19 cellular contexts compared by ENCODE assay signal in the genomic region with DNA sequence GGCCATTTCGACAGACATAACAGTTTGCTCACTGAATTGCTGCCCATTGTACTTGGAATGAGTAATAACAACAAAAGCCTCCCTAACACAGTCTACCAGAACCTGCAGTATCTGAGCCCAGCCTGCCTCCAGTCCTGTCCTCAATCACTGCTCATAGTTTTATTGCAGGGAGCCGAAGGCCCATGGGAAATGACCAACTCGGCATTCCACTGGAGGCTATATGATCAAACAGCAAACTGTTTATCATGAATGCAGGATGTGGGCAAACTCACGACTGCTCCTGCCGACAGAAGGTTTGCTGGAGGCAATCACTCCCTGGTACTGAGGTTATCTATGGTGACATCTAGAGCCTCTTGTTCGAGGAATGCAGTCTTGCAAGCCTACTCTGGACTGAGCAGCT. TPM values are rescaled to one million over a fixed set of nuclear protein-coding genes. Genes with fewer than 3 reads are reported as not detected.
DNase-seq lines count a peak whose midpoint lies in the region; TF ChIP-seq lines count a peak whose summit lies in the region.
"Had no signal": no experiment of that assay in that cellular context is flagged by ENCODE, and none has a peak within 500 bp of the region (broad histone marks: within the 10 kb centered on the region; RNA-seq: fewer than 3 reads in every experiment).

No MANE protein-coding gene starts in this region.

- TF ChIP-seq CTCF in mammary epithelial cell (conservative IDR thresholded peaks at IDR 0.05 in 1 of 2, IDR thresholded peaks at IDR 0.05 in 1 of 2; ENCODE audit: extremely low read depth in 1 of 2, insufficient read depth in 1 of 2, low read depth in 1 of 2, low read length in 2 of 2) (no peak), breast epithelium (IDR thresholded peaks at IDR 0.05) (no peak), hepatocyte (IDR thresholded peaks at IDR 0.05; ENCODE audit: poor library complexity) (no peak), type B pancreatic cell (conservative IDR thresholded peaks at IDR 0.05) (no peak)

- H3K9me3 ChIP-seq in mammary epithelial cell (replicated peaks; ENCODE audit: insufficient read depth, low read length) (no peaks in the 10 kb centered on the region), breast epithelium (peaks cover 0 to 7% of the 10 kb centered on the region in 2 donors), hepatocyte (ENCODE audit: low read depth) (peaks cover 4% of the 10 kb centered on the region)

- no peak overlapping the region for H3K9ac ChIP-seq in mammary epithelial cell (ENCODE audit: insufficient read depth, low read length)
- H3K9ac ChIP-seq: KMS-11, parathyroid adenoma had no signal

- dilution Hi-C loops in mammary epithelial cell (cut with HindIII; ENCODE audit: low sequenced_read_pairs): loop anchor here (5.0 kb wide), 1 partner anchor 93 kb away; no protein-coding TSS in a partner anchor

- intact Hi-C loops in mammary epithelial cell (cut with micrococcal nuclease): no loop called here
- intact Hi-C loops in breast epithelium (cut with DNase I; ENCODE audit: low total_unique reads): no loop called here

- whole genome bisulfite sequencing in mammary epithelial cell (ENCODE audit: low coverage, missing lambda C conversion rate): 25% methylated on average over 6 of the region's 6 CpGs
- 12% methylated on average over 6 of the region's 6 CpGs for WGBS in hepatocyte (ENCODE audit: low lambda C conversion rate, missing lambda C conversion rate)

- in situ Hi-C loops in mammary epithelial cell (cut with MboI; ENCODE audit: low sequenced_read_pairs in 2 of 2): no loop called here

- H3K27ac ChIP-seq in mammary epithelial cell (ENCODE audit: insufficient read depth, low read depth, low read length) (no peak overlapping the region), breast epithelium (peak overlapping the region in 1 of 2 donors; percentile 26), hepatocyte (peak overlapping the region; percentile 73)
- H3K27ac ChIP-seq: 22Rv1, heart left ventricle, KMS-11, parathyroid adenoma had no signal

- H3K4me2 ChIP-seq in mammary epithelial cell (ENCODE audit: insufficient read depth, low read depth, low read length) (peak overlapping the region; percentile 0), hepatocyte (peak overlapping the region; percentile 12)
- H3K4me2 ChIP-seq: KMS-11 had no signal

- no peaks in the 10 kb centered on the region for H3K27me3 ChIP-seq in mammary epithelial cell (ENCODE audit: insufficient read depth, low read length)
- no peaks in the 10 kb centered on the region for H3K27me3 ChIP-seq in breast epithelium
- H3K27me3 ChIP-seq in hepatocyte: no peaks in the 10 kb centered on the region
- H3K27me3 ChIP-seq: heart left ventricle, tibial nerve had no signal

- CTCF ChIA-PET in mammary epithelial cell (lab: Charles Lee; ENCODE audit: low non-redundant PET): no interaction called here

- H3K79me2 ChIP-seq in mammary epithelial cell (ENCODE audit: insufficient read depth, low read length): no peaks in the 10 kb centered on the region
- no peaks in the 10 kb centered on the region for H3K79me2 ChIP-seq in hepatocyte
- H3K79me2 ChIP-seq: parathyroid adenoma had no signal

- peaks cover 6% of the 10 kb centered on the region for H3K9me3 Mint-ChIP-seq in type B pancreatic cell

- H3K4me3 ChIP-seq in mammary epithelial cell (replicated peaks in 1 of 3; ENCODE audit: insufficient read depth in 1 of 3, low read depth in 2 of 3, low read length in 3 of 3): no peak overlapping the region
- H3K4me3 ChIP-seq in breast epithelium: no peak overlapping the region
- H3K4me3 ChIP-seq in hepatocyte: no peak overlapping the region
- H3K4me3 ChIP-seq: heart left ventricle, tibial nerve had no signal

- H4K20me1 ChIP-seq in mammary epithelial cell (ENCODE audit: insufficient read depth, low read length) (no peaks in the 10 kb centered on the region), hepatocyte (ENCODE audit: insufficient read depth, poor library complexity, severe bottlenecking) (no peaks in the 10 kb centered on the region)

- peaks cover 21% of the 10 kb centered on the region for H3K4me1 ChIP-seq in mammary epithelial cell (ENCODE audit: insufficient read depth, low read length)
- no peaks in the 10 kb centered on the region for H3K4me1 ChIP-seq in breast epithelium
- peaks cover 54% of the 10 kb centered on the region for H3K4me1 ChIP-seq in hepatocyte (ENCODE audit: insufficient read depth)
- H3K4me1 ChIP-seq: parathyroid adenoma had no signal

- H2AFZ ChIP-seq in mammary epithelial cell (ENCODE audit: low read depth, low read length) (peak overlapping the region; percentile 24), hepatocyte (no peak overlapping the region)
- H2AFZ ChIP-seq: parathyroid adenoma had no signal

- H3K9me2 ChIP-seq in hepatocyte (replicated peaks; ENCODE audit: insufficient read depth): no peaks in the 10 kb centered on the region

- H3K27ac Mint-ChIP-seq in type B pancreatic cell: peak overlapping the region; percentile 78
- H3K27ac Mint-ChIP-seq: activated CD4-positive, alpha-beta memory T cell treated with anti-CD3 and anti-CD28 coated beads, Interleukin-2, amount 10 ng/mL, durations not matched to agents 7 days and 5 days; activated naive CD8-positive, alpha-beta T cell treated with anti-CD3 and anti-CD28 coated beads, Interleukin-2, amount 50 U/mL, for 24 hours; stimulated activated memory B cell treated with anti-CD40 and anti-IgM and Interleukin-4, amounts not matched to agents 10 μg/mL and 1 μg/mL and 100 μg/mL, for 72 hours had no signal

- TF ChIP-seq POLR2A in breast epithelium (IDR thresholded peaks at IDR 0.05): no peak

- BruUV-seq in mammary epithelial cell (replicated peaks; lab: Mats Ljungman, UMichigan): no TSS peak

- H3K4me3 Mint-ChIP-seq in type B pancreatic cell: peak overlapping the region; percentile 43
- H3K4me3 Mint-ChIP-seq: activated CD4-positive, alpha-beta memory T cell treated with anti-CD3 and anti-CD28 coated beads, Interleukin-2, amount 10 ng/mL, durations not matched to agents 7 days and 5 days; activated naive CD8-positive, alpha-beta T cell treated with anti-CD3 and anti-CD28 coated beads, Interleukin-2, amount 50 U/mL, for 24 hours; stimulated activated memory B cell treated with anti-CD40 and anti-IgM and Interleukin-4, amounts not matched to agents 10 μg/mL and 1 μg/mL and 100 μg/mL, for 72 hours had no signal

- H3K36me3 ChIP-seq in mammary epithelial cell (ENCODE audit: insufficient read depth, low read length): no peaks in the 10 kb centered on the region
- no peaks in the 10 kb centered on the region for H3K36me3 ChIP-seq in breast epithelium
- H3K36me3 ChIP-seq in hepatocyte (replicated peaks; ENCODE audit: insufficient read depth, low read depth): no peaks in the 10 kb centered on the region
- H3K36me3 ChIP-seq: heart left ventricle, tibial nerve had no signal

- DNase-seq in mammary epithelial cell: peak; percentile 71
- no peak for DNase-seq in breast epithelium (ENCODE audit: low spot score in 2 of 2)
- DNase-seq in amniotic epithelial cell (ENCODE audit: low read depth): peak; percentile 86
- DNase-seq in hepatocyte (ENCODE audit: low spot score): no peak
- no peak for DNase-seq in type B pancreatic cell (ENCODE audit: extremely low spot score, unreplicated experiment)
- no peak for DNase-seq in NCI-H2227 treated with DMSO at 0.1 percent for 48 hours (lab: John Stamatoyannopoulos, UW)
- no peak for DNase-seq in NCI-H2107 treated with DMSO at 0.1 percent for 48 hours (lab: John Stamatoyannopoulos, UW; ENCODE audit: unreplicated experiment)
- DNase-seq in NCI-H1105 (lab: John Stamatoyannopoulos, UW): no peak
- DNase-seq: activated CD4-positive, alpha-beta memory T cell treated with anti-CD3 and anti-CD28 coated beads, Interleukin-2, amount 10 ng/mL, durations not matched to agents 7 days and 5 days; activated naive CD8-positive, alpha-beta T cell treated with anti-CD3 and anti-CD28 coated beads, Interleukin-2, amount 50 U/mL, for 24 hours; DMS79 treated with DMSO at 0.1 percent for 48 hours; heart left ventricle; small intestine had no signal

- H3K36me3 Mint-ChIP-seq in type B pancreatic cell: no peaks in the 10 kb centered on the region
- H3K36me3 Mint-ChIP-seq: CD14-positive monocyte had no signal

- H3K27me3 Mint-ChIP-seq in type B pancreatic cell: no peaks in the 10 kb centered on the region

- H3K4me1 Mint-ChIP-seq in type B pancreatic cell (ENCODE audit: unreplicated experiment): peaks cover 17% of the 10 kb centered on the region
- H3K4me1 Mint-ChIP-seq: activated CD4-positive, alpha-beta memory T cell treated with anti-CD3 and anti-CD28 coated beads, Interleukin-2, amount 10 ng/mL, durations not matched to agents 7 days and 5 days; stimulated activated memory B cell treated with anti-CD40 and anti-IgM and Interleukin-4, amounts not matched to agents 10 μg/mL and 1 μg/mL and 100 μg/mL, for 72 hours had no signal

RNA-seq across cellular contexts. Expression of gene LSM3, which starts 46.3 kb away (rescaled TPM):
- total RNA-seq in mammary epithelial cell (10 to 100 TPM in 1 of 2 donors, 1 to 10 TPM in 1; 5.0 to 11.7 TPM), breast epithelium (10 to 100 TPM; 10.5 to 11.5 (median 11.5) TPM), hepatocyte (10.5 and 12.4 TPM in 2 replicates), type B pancreatic cell (ENCODE audit: low replicate concordance) (11.6 and 12.4 TPM in 2 replicates)
- polyA plus RNA-seq in mammary epithelial cell (7.7 TPM), hepatocyte (22.1 and 26.4 TPM in 2 replicates)
- polyA minus RNA-seq in mammary epithelial cell: 0.31 TPM

RNA-seq across cellular contexts. Expression of gene XPC, which starts 46.5 kb away (rescaled TPM):
- total RNA-seq in mammary epithelial cell (10 to 100 TPM; 42.5 to 68.2 TPM), breast epithelium (10 to 100 TPM; 57.4 to 74.2 (median 61.3) TPM), hepatocyte (28.6 and 29.5 TPM in 2 replicates), type B pancreatic cell (ENCODE audit: low replicate concordance) (42.9 and 44.2 TPM in 2 replicates)
- polyA plus RNA-seq in mammary epithelial cell (19.4 TPM), hepatocyte (27.3 and 27.4 TPM in 2 replicates)
- polyA minus RNA-seq in mammary epithelial cell: 47.5 TPM

Comparison
In these comparisons a context has a peak if more than half of its experiments do, and no peak if none do; other contexts are left out.
1. DNase-seq: peak in mammary epithelial cell (single experiment) and amniotic epithelial cell (single experiment); none in breast epithelium (0 of 2), hepatocyte (single experiment), type B pancreatic cell (single experiment), NCI-H2227 treated with DMSO at 0.1 percent for 48 hours (single experiment), NCI-H2107 treated with DMSO at 0.1 percent for 48 hours (single experiment) and NCI-H1105 (single experiment).